8 cellular contexts compared by ENCODE assay signal in the genomic region with DNA sequence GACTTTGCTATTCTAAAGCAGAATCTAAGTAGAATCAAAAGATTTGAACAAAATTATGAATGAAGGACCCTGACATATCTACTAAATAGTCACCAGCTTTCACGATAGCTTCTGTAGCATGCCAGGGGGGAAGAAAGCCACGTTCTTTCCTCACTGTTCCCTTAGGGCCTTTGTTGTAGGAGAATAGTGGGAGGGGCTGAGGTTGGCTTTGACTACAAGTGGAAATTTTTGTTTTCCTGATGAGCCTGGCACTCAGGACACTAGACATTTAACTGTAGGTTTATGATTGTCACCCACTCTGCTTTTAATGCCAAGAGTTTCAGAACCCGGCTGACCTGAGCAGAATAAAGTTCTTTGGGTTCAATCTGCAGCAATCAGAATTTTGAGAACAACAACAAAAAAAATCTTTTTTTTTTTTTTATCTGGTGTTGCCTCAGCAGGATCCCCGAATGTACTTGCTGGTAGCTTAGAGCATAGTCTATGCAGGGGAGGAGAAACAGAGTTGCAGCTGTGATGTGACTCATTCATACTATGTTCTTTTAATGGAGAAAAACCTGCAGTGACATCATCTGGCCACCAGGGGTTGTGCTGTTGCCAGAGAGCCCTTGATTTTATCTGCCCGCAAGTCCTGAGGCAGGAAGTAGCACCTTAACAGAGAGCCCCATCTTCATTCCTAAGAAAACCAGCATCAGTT. TPM values are rescaled to one million over a fixed set of nuclear protein-coding genes. Genes with fewer than 3 reads are reported as not detected.
DNase-seq lines count a peak whose midpoint lies in the region; ATAC-seq and TF ChIP-seq lines count a peak whose summit lies in the region.

No MANE protein-coding gene starts in this region.

- H3K27ac Mint-ChIP-seq in CD4-positive, alpha-beta T cell = no peak overlapping the region
- H3K27ac Mint-ChIP-seq in naive thymus-derived CD4-positive, alpha-beta T cell = no peak overlapping the region

- WGBS in suprapubic skin = 28% methylated on average over 5 of the region's 5 CpGs

- no peak overlapping the region for H3K4me3 ChIP-seq in naive thymus-derived CD4-positive, alpha-beta T cell (ENCODE audit: low read length)
- no peak overlapping the region for H3K4me3 ChIP-seq in suprapubic skin

- H3K4me3 Mint-ChIP-seq in CD4-positive, alpha-beta T cell = no peak overlapping the region
- H3K4me3 Mint-ChIP-seq in naive thymus-derived CD4-positive, alpha-beta T cell = no peak overlapping the region

- no peaks in the 10 kb centered on the region for H3K9me3 Mint-ChIP-seq in CD4-positive, alpha-beta T cell
- no peaks in the 10 kb centered on the region for H3K9me3 Mint-ChIP-seq in naive thymus-derived CD4-positive, alpha-beta T cell

- CTCF ChIA-PET in CD4-positive, alpha-beta T cell (lab: Charles Lee) = interaction anchor here (0.9 kb wide), 1 partner anchor 11 kb away, joined by 4 read pairs; no protein-coding TSS in a partner anchor
- CTCF ChIA-PET in naive thymus-derived CD4-positive, alpha-beta T cell (lab: Charles Lee) = no interaction called here

- DNase-seq in CD4-positive, alpha-beta T cell = peak; percentile 9 to 45 (median 27)
- DNase-seq in NCI-H526 treated with DMSO at 0.1 percent for 48 hours (lab: John Stamatoyannopoulos, UW) = peak; percentile 18
- DNase-seq in activated CD4-positive, alpha-beta T cell treated with anti-CD3 and anti-CD28 coated beads, Interleukin-2, amount 50 U/mL, for 48 hours = peak; percentile 60 to 65
- DNase-seq in epithelial cell of prostate (ENCODE audit: low read depth, low spot score) = peak; percentile 69
- peak in 8 of 9 donors; percentile 31 to 56 (median 46) for DNase-seq in naive thymus-derived CD4-positive, alpha-beta T cell
- no peak for DNase-seq in suprapubic skin (ENCODE audit: low spot score in 2 of 2)

- no peaks in the 10 kb centered on the region for H3K36me3 Mint-ChIP-seq in CD4-positive, alpha-beta T cell (ENCODE audit: low read depth)
- no peaks in the 10 kb centered on the region for H3K36me3 Mint-ChIP-seq in naive thymus-derived CD4-positive, alpha-beta T cell

- H3K4me1 Mint-ChIP-seq in CD4-positive, alpha-beta T cell (ENCODE audit: low read depth) = no peaks in the 10 kb centered on the region
- peaks cover 0 to 4% (median 0%) of the 10 kb centered on the region in 7 donors for H3K4me1 Mint-ChIP-seq in naive thymus-derived CD4-positive, alpha-beta T cell

- TF ChIP-seq EP300 in suprapubic skin (IDR thresholded peaks at IDR 0.05) = no peak

- H3K27ac ChIP-seq in CD4-positive, alpha-beta T cell (ENCODE audit: low read depth, low read length) = no peak overlapping the region
- H3K27ac ChIP-seq in epithelial cell of prostate (peak overlapping the region; percentile 85), suprapubic skin (peak overlapping the region; percentile 82)
- no peak overlapping the region for H3K27ac ChIP-seq in naive thymus-derived CD4-positive, alpha-beta T cell (ENCODE audit: low read depth, low read length)

- no peak for TF ChIP-seq POLR2A in suprapubic skin (IDR thresholded peaks at IDR 0.05)

- POLR2A ChIA-PET in CD4-positive, alpha-beta T cell (lab: Charles Lee) = no interaction called here
- POLR2A ChIA-PET in naive thymus-derived CD4-positive, alpha-beta T cell (lab: Charles Lee) = no interaction called here

- ATAC-seq in CD4-positive, alpha-beta T cell (ENCODE audit: poor library complexity) = peak; percentile 82
- ATAC-seq in GM19023 (IDR thresholded peaks at IDR 0.05; ENCODE audit: unreplicated experiment) (peak; percentile 97), HG03108 (IDR thresholded peaks at IDR 0.05; ENCODE audit: unreplicated experiment) (peak; percentile 91)
- peak; percentile 89 for ATAC-seq in naive thymus-derived CD4-positive, alpha-beta T cell

- peak; percentile 75 for TF ChIP-seq CTCF in CD4-positive, alpha-beta T cell (IDR thresholded peaks at IDR 0.05)
- peak; percentile 68 to 75 for TF ChIP-seq CTCF in suprapubic skin (IDR thresholded peaks at IDR 0.05)

- intact Hi-C loops in CD4-positive, alpha-beta T cell (cut with DNase I, micrococcal nuclease) = loop anchor here in 1 of 2 experiments (5.0 kb wide), 1 partner anchor 560 kb away; no protein-coding TSS in a partner anchor
- intact Hi-C loops in naive thymus-derived CD4-positive, alpha-beta T cell (cut with micrococcal nuclease) = loop anchor here (1.0 to 5.0 kb wide), 4 partner anchors 555 to 782 kb away; partner anchors contain the start of gene HEY2 (in 1 of the 2)

- H3K27me3 ChIP-seq in CD4-positive, alpha-beta T cell (ENCODE audit: control insufficient read depth, insufficient read depth, low read length) = no peaks in the 10 kb centered on the region
- H3K27me3 ChIP-seq in naive thymus-derived CD4-positive, alpha-beta T cell (ENCODE audit: control insufficient read depth in 2 of 2, insufficient read depth in 2 of 2, low read length in 2 of 2) = no peaks in the 10 kb centered on the region
- no peaks in the 10 kb centered on the region for H3K27me3 ChIP-seq in suprapubic skin

- no peaks in the 10 kb centered on the region for H3K4me1 ChIP-seq in naive thymus-derived CD4-positive, alpha-beta T cell (ENCODE audit: control insufficient read depth in 2 of 2, insufficient read depth in 2 of 2, low read length in 2 of 2)
- H3K4me1 ChIP-seq in suprapubic skin = peaks cover 73% of the 10 kb centered on the region

- H3K27me3 Mint-ChIP-seq in CD4-positive, alpha-beta T cell = peaks cover 10% of the 10 kb centered on the region
- H3K27me3 Mint-ChIP-seq in naive thymus-derived CD4-positive, alpha-beta T cell = peaks cover 0 to 6% (median 3%) of the 10 kb centered on the region in 5 donors

- no peaks in the 10 kb centered on the region for H3K36me3 ChIP-seq in naive thymus-derived CD4-positive, alpha-beta T cell (ENCODE audit: control insufficient read depth in 2 of 3, insufficient read depth in 3 of 3, low read length in 3 of 3)
- H3K36me3 ChIP-seq in suprapubic skin = no peaks in the 10 kb centered on the region

- no peaks in the 10 kb centered on the region for H3K9me3 ChIP-seq in CD4-positive, alpha-beta T cell (ENCODE audit: control insufficient read depth, low read length)
- no peaks in the 10 kb centered on the region for H3K9me3 ChIP-seq in naive thymus-derived CD4-positive, alpha-beta T cell (ENCODE audit: control insufficient read depth in 2 of 3, low read length in 3 of 3)
- no peaks in the 10 kb centered on the region for H3K9me3 ChIP-seq in suprapubic skin

RNA-seq across cellular contexts. Expression of gene TPD52L1, which starts 38.5 kb away (rescaled TPM):
- total RNA-seq in CD4-positive, alpha-beta T cell = not detected
- under 1 TPM in 1 of 5 experiments, not detected in 4; 0.15 TPM for total RNA-seq in naive thymus-derived CD4-positive, alpha-beta T cell
- under 1 TPM; 0.56 to 0.67 TPM for polyA plus RNA-seq in naive thymus-derived CD4-positive, alpha-beta T cell
- 100 to 1,000 TPM; 146 to 202 (median 190) TPM for total RNA-seq in suprapubic skin

Comparison
In these comparisons a context has a peak if more than half of its experiments do, and no peak if none do; other contexts are left out.
1. DNase-seq: peak in CD4-positive, alpha-beta T cell (10 of 10), NCI-H526 treated with DMSO at 0.1 percent for 48 hours (single experiment), activated CD4-positive, alpha-beta T cell treated with anti-CD3 and anti-CD28 coated beads, Interleukin-2, amount 50 U/mL, for 48 hours (2 of 2), epithelial cell of prostate (single experiment) and naive thymus-derived CD4-positive, alpha-beta T cell (8 of 9); none in suprapubic skin (0 of 2).
2. H3K27ac ChIP-seq: peak in epithelial cell of prostate (single experiment) and suprapubic skin (single experiment); none in CD4-positive, alpha-beta T cell (single experiment) and naive thymus-derived CD4-positive, alpha-beta T cell (single experiment).
3. RNA of gene TPD52L1, which starts 38.5 kb away (total RNA-seq): 146 to 202 TPM in suprapubic skin; not detected in CD4-positive, alpha-beta T cell and 0.15 TPM in naive thymus-derived CD4-positive, alpha-beta T cell; every median in the first group is over 100 times any median in the second.
4. Peak in every context shown above with its lines, with median percentiles within 50 percentile points of each other: ATAC-seq.